Comparison of ENCODE assay signal across 26 cellular contexts in genomic region chr3:11199902-11200678, GRCh38. TPM values are rescaled to one million over a fixed set of nuclear protein-coding genes. Genes with fewer than 3 reads are reported as not detected.
DNase-seq lines count a peak whose midpoint lies in the region; FAIRE-seq and TF ChIP-seq lines count a peak whose summit lies in the region.
"Had no signal": no experiment of that assay in that cellular context is flagged by ENCODE, and none has a peak within 500 bp of the region (broad histone marks: within the 10 kb centered on the region; RNA-seq: fewer than 3 reads in every experiment).

No MANE protein-coding gene starts in this region.

- H3K36me3 ChIP-seq in SK-N-SH (replicated peaks in 1 of 2; ENCODE audit: control insufficient read depth in 1 of 2, insufficient read depth in 2 of 2, low read length in 1 of 2): peaks cover 0 to 6% of the 10 kb centered on the region in 2 experiments
- peaks cover 0 to 3% of the 10 kb centered on the region in 2 experiments for H3K36me3 ChIP-seq in endothelial cell of umbilical vein (ENCODE audit: control insufficient read depth in 2 of 2, extremely low read depth in 1 of 2, insufficient read depth in 2 of 2, low read length in 2 of 2)
- H3K36me3 ChIP-seq: colonic mucosa, upper lobe of left lung had no signal

- no peak for TF ChIP-seq RAD21 in SK-N-SH (IDR thresholded peaks at IDR 0.05; ENCODE audit: low read length)

- H4K20me1 ChIP-seq in SK-N-SH (ENCODE audit: insufficient read depth): no peaks in the 10 kb centered on the region
- H4K20me1 ChIP-seq in endothelial cell of umbilical vein (replicated peaks; ENCODE audit: control insufficient read depth, extremely low read depth, insufficient read depth, low read length): no peaks in the 10 kb centered on the region

- DNase-seq in DMS 273 (lab: John Stamatoyannopoulos, UW; ENCODE audit: unreplicated experiment) (peak; percentile 19), DMS 273 treated with DMSO at 0.1 percent for 48 hours (lab: John Stamatoyannopoulos, UW) (no peak), SK-N-SH (no peak), endothelial cell of umbilical vein (ENCODE audit: low read depth, low spot score) (no peak), posterior vena cava (ENCODE audit: low spot score) (peak; percentile 25), A172 (ENCODE audit: low spot score) (no peak)
- no peak for DNase-seq in activated CD4-positive, alpha-beta T cell treated with anti-CD3 and anti-CD28 coated beads, Interleukin-2, amount 50 U/mL, for 1 hour
- no peak for DNase-seq in stimulated activated naive CD4-positive, alpha-beta T cell (lab: John Stamatoyannopoulos, UW)
- DNase-seq: activated B cell treated with CpG ODN at 0.5 μM for 24 hours; activated CD4-positive, alpha-beta memory T cell treated with anti-CD3 and anti-CD28 coated beads for 36 hours; activated naive CD8-positive, alpha-beta T cell treated with anti-CD3 and anti-CD28 coated beads, Interleukin-2, amount 10 ng/mL, durations not matched to agents 7 days and 5 days; body of pancreas; CD8-positive, alpha-beta T cell; colonic mucosa; DMS153; effector memory CD8-positive, alpha-beta T cell; GDM1; hypothalamus; NCI-H2029; NCI-H345; OCI-M1; psoas muscle; Right ventricle myocardium superior; T1000; upper lobe of left lung had no signal

- TF ChIP-seq CTCF in SK-N-SH (IDR thresholded peaks at IDR 0.05) (no peak), endothelial cell of umbilical vein (IDR thresholded peaks at IDR 0.05; ENCODE audit: extremely low read depth in 1 of 2, insufficient read depth in 1 of 2, low read depth in 1 of 2, low read length in 2 of 2) (no peak)

- TF ChIP-seq POLR2A in endothelial cell of umbilical vein (IDR thresholded peaks at IDR 0.05; ENCODE audit: low read depth, low read length): peak; percentile 79

- dilution Hi-C loops in endothelial cell of umbilical vein (cut with MboI; ENCODE audit: extremely low pct_ligation_motif_present, low sequenced_read_pairs): no loop called here

- WGBS in SK-N-SH (ENCODE audit: low lambda C conversion rate): 69% methylated on average over 4 of the region's 4 CpGs

- H3K4me1 ChIP-seq in SK-N-SH (ENCODE audit: control insufficient read depth in 1 of 2, insufficient read depth in 2 of 2, low read depth in 1 of 2, low read length in 1 of 2): peaks cover 37 to 40% of the 10 kb centered on the region in 2 experiments
- H3K4me1 ChIP-seq in endothelial cell of umbilical vein (ENCODE audit: control insufficient read depth, extremely low read depth, insufficient read depth, low read length): peaks cover 85% of the 10 kb centered on the region
- H3K4me1 ChIP-seq: body of pancreas, colonic mucosa had no signal

- H3K9me3 ChIP-seq in SK-N-SH (no peaks in the 10 kb centered on the region), endothelial cell of umbilical vein (replicated peaks; ENCODE audit: control insufficient read depth, insufficient read depth, low read length) (no peaks in the 10 kb centered on the region)
- H3K9me3 ChIP-seq: body of pancreas, colonic mucosa, psoas muscle, upper lobe of left lung had no signal

- H3K9me1 ChIP-seq in endothelial cell of umbilical vein (replicated peaks; ENCODE audit: control insufficient read depth, extremely low read depth, insufficient read depth, low read length): no peaks in the 10 kb centered on the region

- H2AFZ ChIP-seq in SK-N-SH (ENCODE audit: low read depth): no peak overlapping the region
- H2AFZ ChIP-seq in endothelial cell of umbilical vein (ENCODE audit: low read depth, low read length): no peak overlapping the region

- peaks cover 69% of the 10 kb centered on the region for H3F3A ChIP-seq in SK-N-SH (replicated peaks; ENCODE audit: insufficient read depth)

- intact Hi-C loops in endothelial cell of umbilical vein (cut with micrococcal nuclease) (loop anchor here (1.0 to 10.0 kb wide), 4 partner anchors 105 to 365 kb away; no protein-coding TSS in a partner anchor), posterior vena cava (cut with DNase I) (no loop called here)

- H3K27ac ChIP-seq in SK-N-SH (ENCODE audit: low read depth in 2 of 2, low read length in 1 of 2) (peak overlapping the region; percentile 73 to 94; a peak in 3 of 4 replicates), endothelial cell of umbilical vein (ENCODE audit: insufficient read depth, low read depth, low read length) (peak overlapping the region; percentile 99)
- H3K27ac ChIP-seq: 22Rv1, body of pancreas, colonic mucosa, psoas muscle had no signal

- H3K4me3 ChIP-seq in SK-N-SH (ENCODE audit: low read depth in 2 of 2, low read length in 1 of 2) (no peak overlapping the region), endothelial cell of umbilical vein (replicated peaks in 1 of 3; ENCODE audit: insufficient read depth in 1 of 3, low read depth in 1 of 3, low read length in 3 of 3) (no peak overlapping the region)
- H3K4me3 ChIP-seq: body of pancreas, colonic mucosa, psoas muscle, upper lobe of left lung had no signal

- H3K27me3 ChIP-seq in SK-N-SH (ENCODE audit: insufficient read depth) (no peaks in the 10 kb centered on the region), endothelial cell of umbilical vein (ENCODE audit: control insufficient read depth in 2 of 2, insufficient read depth in 2 of 2, low read length in 2 of 2) (no peaks in the 10 kb centered on the region)
- H3K27me3 ChIP-seq: body of pancreas, colonic mucosa, upper lobe of left lung had no signal

- H3K4me2 ChIP-seq in SK-N-SH (peak overlapping the region; percentile 46), endothelial cell of umbilical vein (ENCODE audit: insufficient read depth, low read length) (peak overlapping the region; percentile 9)

- FAIRE-seq in endothelial cell of umbilical vein (lab: Jason Lieb, UNC): peak; percentile 72

- peak overlapping the region; percentile 69; the same call in 1 of the 2 replicates for H3K9ac ChIP-seq in SK-N-SH
- peak overlapping the region; percentile 87 for H3K9ac ChIP-seq in endothelial cell of umbilical vein (replicated peaks; ENCODE audit: extremely low read depth, insufficient read depth, low read length)

- peaks cover 71% of the 10 kb centered on the region for H3K79me2 ChIP-seq in SK-N-SH (ENCODE audit: insufficient read depth)
- H3K79me2 ChIP-seq in endothelial cell of umbilical vein (ENCODE audit: control insufficient read depth, insufficient read depth, low read length): peaks cover 42% of the 10 kb centered on the region

- TSS peak; percentile 88 for BruUV-seq in endothelial cell of umbilical vein (replicated peaks; lab: Mats Ljungman, UMichigan)

- CTCF ChIA-PET in SK-N-SH (lab: Yijun Ruan, JAX): interaction anchor here (1.1 to 2.6 kb wide), 4 partner anchors 11 to 45 kb away, joined by 3 to 12 read pairs (median 8); partner anchors contain the start of gene HRH1
- CTCF ChIA-PET in endothelial cell of umbilical vein (lab: Charles Lee): interaction anchor here (0.7 to 8.7 kb wide), 7 partner anchors 15 to 139 kb away, joined by 3 to 96 read pairs (median 5); partner anchors contain the start of gene HRH1

- POLR2A ChIA-PET in SK-N-SH (lab: Yijun Ruan, JAX): no interaction called here
- POLR2A ChIA-PET in endothelial cell of umbilical vein (lab: Charles Lee): interaction anchor here (0.6 to 2.6 kb wide), 8 partner anchors 12 to 135 kb away, joined by 3 to 23 read pairs (median 4); partner anchors contain the start of gene HRH1

- H3K9me2 ChIP-seq in SK-N-SH: no peaks in the 10 kb centered on the region

- no peak for TF ChIP-seq EP300 in SK-N-SH (IDR thresholded peaks at IDR 0.05; ENCODE audit: borderline replicate concordance in 1 of 2, low read depth in 1 of 2, low read length in 1 of 2)

TF ChIP-seq in SK-N-SH, 30 proteins besides CTCF, POLR2A, EP300 and RAD21:
- TF ChIP-seq YY1 (IDR thresholded peaks at IDR 0.05; ENCODE audit: low read depth): peak; percentile 38; the same call in 1 of the 2 replicates
- TF ChIP-seq USF1 (IDR thresholded peaks at IDR 0.05; ENCODE audit: borderline replicate concordance, low read depth): no peak
- TF ChIP-seq TEAD4 (IDR thresholded peaks at IDR 0.05; ENCODE audit: borderline replicate concordance, insufficient read depth): no peak

TF ChIP-seq in endothelial cell of umbilical vein, 7 proteins besides CTCF, POLR2A, EP300 and RAD21:
- TF ChIP-seq FOS (IDR thresholded peaks at IDR 0.05; ENCODE audit: borderline replicate concordance, insufficient read depth, low read length) (no peak), POLR2AphosphoS5 (IDR thresholded peaks at IDR 0.05; ENCODE audit: insufficient read depth, low read depth, low read length) (peak; percentile 55)

RNA-seq across cellular contexts. Expression of gene HRH1, which starts 45.8 kb away (rescaled TPM):
- polyA plus RNA-seq in SK-N-SH (2012; rRNA removed): 6.2 and 7.7 TPM in 2 replicates
- 6.9 and 7.3 TPM in 2 replicates for polyA plus RNA-seq in SK-N-SH (2012; cell fraction: cytosol; rRNA removed)
- polyA plus RNA-seq in SK-N-SH (2012; cell fraction: nucleus; rRNA removed): 3.6 and 7.6 TPM in 2 replicates
- 16.2 and 22.0 TPM in 2 replicates for total RNA-seq in endothelial cell of umbilical vein
- 21.2 and 23.4 TPM in 2 replicates for polyA plus RNA-seq in endothelial cell of umbilical vein
- polyA plus RNA-seq in endothelial cell of umbilical vein (2011; cell fraction: cytosol; rRNA removed): 13.6 and 15.2 TPM in 2 replicates
- 14.4 and 15.0 TPM in 2 replicates for polyA plus RNA-seq in endothelial cell of umbilical vein (2011; cell fraction: nucleus; rRNA removed)
- polyA plus RNA-seq in endothelial cell of umbilical vein (2012): 13.6 and 15.6 TPM in 2 replicates
- polyA minus RNA-seq in endothelial cell of umbilical vein: 54.7 and 62.5 TPM in 2 replicates
- 4.6 TPM for polyA minus RNA-seq in endothelial cell of umbilical vein (2011; cell fraction: cytosol; rRNA and poly(A)+ RNA removed)
- 21.1 and 24.5 TPM in 2 replicates for polyA minus RNA-seq in endothelial cell of umbilical vein (2011; cell fraction: nucleus; rRNA and poly(A)+ RNA removed)
- 10 to 100 TPM in 1 of 2 donors, 1 to 10 TPM in 1; 5.5 to 11.4 TPM for total RNA-seq in posterior vena cava
- 11.3 and 12.7 TPM in 2 replicates for total RNA-seq in A172 (2014; rRNA removed; shearing (Covaris generic))
- total RNA-seq: activated B cell treated with CpG ODN at 0.5 μM for 24 hours; CD8-positive, alpha-beta T cell had no signal

Comparison
In these comparisons a context has a peak if more than half of its experiments do, and no peak if none do; other contexts are left out.
1. DNase-seq: peak in DMS 273 (single experiment) and posterior vena cava (single experiment); none in DMS 273 treated with DMSO at 0.1 percent for 48 hours (single experiment), SK-N-SH (single experiment), endothelial cell of umbilical vein (single experiment), activated CD4-positive, alpha-beta T cell treated with anti-CD3 and anti-CD28 coated beads, Interleukin-2, amount 50 U/mL, for 1 hour (single experiment), A172 (single experiment) and stimulated activated naive CD4-positive, alpha-beta T cell (0 of 6).